ENCODE assay signal across 26 cellular contexts in genomic region chrX:37075892-37076595, GRCh38.
DNase-seq lines count a peak whose midpoint lies in the region; ATAC-seq and TF ChIP-seq lines count a peak whose summit lies in the region.
"Had no signal": no experiment of that assay in that cellular context is flagged by ENCODE, and none has a peak within 500 bp of the region (broad histone marks: within the 10 kb centered on the region; RNA-seq: fewer than 3 reads in every experiment).

No MANE protein-coding gene starts in this region.

- H3K4me3 ChIP-seq in esophagus muscularis mucosa = no peak overlapping the region
- H3K4me3 ChIP-seq: hepatocyte, right atrium auricular region had no signal

- intact Hi-C loops in esophagus muscularis mucosa (cut with DNase I) = no loop called here

- H3K27ac ChIP-seq in esophagus muscularis mucosa (replicated peaks in 1 of 4) (no peak overlapping the region), substantia nigra (ENCODE audit: low read depth, low read length, poor library complexity, severe bottlenecking) (no peak overlapping the region)
- H3K27ac ChIP-seq: foreskin keratinocyte, hepatocyte, parathyroid adenoma, right atrium auricular region had no signal

- TF ChIP-seq POLR2A in GM18505 (IDR thresholded peaks at IDR 0.05; ENCODE audit: borderline replicate concordance, extremely low read depth, insufficient read depth, insufficient read length) (no peak), esophagus muscularis mucosa (IDR thresholded peaks at IDR 0.05; ENCODE audit: low read depth) (no peak)

- no peaks in the 10 kb centered on the region for H3K36me3 ChIP-seq in esophagus muscularis mucosa
- H3K36me3 ChIP-seq: right atrium auricular region had no signal

- ATAC-seq in GM18505 (IDR thresholded peaks at IDR 0.05; ENCODE audit: unreplicated experiment) = peak; percentile 91
- ATAC-seq in GM19395 (IDR thresholded peaks at IDR 0.05; ENCODE audit: unreplicated experiment) = peak; percentile 88
- peak; percentile 65 for ATAC-seq in HG02973 (IDR thresholded peaks at IDR 0.05; ENCODE audit: unreplicated experiment)
- ATAC-seq in GM21723 (IDR thresholded peaks at IDR 0.05; ENCODE audit: unreplicated experiment) = no peak
- ATAC-seq: esophagus mucosa, foreskin keratinocyte, HCT116, left cardiac atrium had no signal

- no peaks in the 10 kb centered on the region for H3K27me3 ChIP-seq in esophagus muscularis mucosa
- H3K27me3 ChIP-seq: foreskin keratinocyte, hepatocyte, right atrium auricular region had no signal

- TF ChIP-seq CTCF in esophagus muscularis mucosa (IDR thresholded peaks at IDR 0.05) = no peak

- H3K9me3 ChIP-seq in esophagus muscularis mucosa = no peaks in the 10 kb centered on the region
- H3K9me3 ChIP-seq: right atrium auricular region had no signal

- TF ChIP-seq EP300 in esophagus muscularis mucosa (IDR thresholded peaks at IDR 0.05) = no peak

- 78% methylated on average over 3 of the region's 3 CpGs for WGBS in esophagus muscularis mucosa

- DNase-seq in MV-4-11 (lab: John Stamatoyannopoulos, UW) (peak; percentile 80), esophagus muscularis mucosa (ENCODE audit: extremely low spot score) (no peak), NCI-H1694 (lab: John Stamatoyannopoulos, UW) (no peak), substantia nigra (lab: John Stamatoyannopoulos, UW) (no peak)
- DNase-seq: activated CD4-positive, alpha-beta T cell treated with anti-CD3 and anti-CD28 coated beads, Interleukin-2, amount 10 ng/mL, durations not matched to agents 24 days and 14 days; activated gamma-delta T cell; activated naive CD8-positive, alpha-beta T cell treated with anti-CD3 and anti-CD28 coated beads, Interleukin-2, amount 10 ng/mL, durations not matched to agents 7 days and 5 days; activated T-cell treated with anti-CD3 and anti-CD28 coated beads, Interleukin-2, amount 50 U/mL, for 24 hours; central memory CD4-positive, alpha-beta T cell; DMS153; endodermal cell; foreskin keratinocyte; left cardiac atrium; NCI-H1417; NCI-H774; Right ventricle myocardium superior; T1000 had no signal

- H3K4me1 ChIP-seq in esophagus muscularis mucosa = no peaks in the 10 kb centered on the region
- H3K4me1 ChIP-seq: foreskin keratinocyte, parathyroid adenoma, right atrium auricular region had no signal
